1 cellular context compared by ENCODE assay signal in genomic region chr1:3323021-3323790, GRCh38.
A peak's percentile ranks its signal among the peaks of the same experiment; 100 is the strongest.
TF ChIP-seq lines count a peak whose summit lies in the region.

No MANE protein-coding gene starts in this region.

TF ChIP-seq in HepG2, 621 proteins besides CTCF, POLR2A, EP300 and RAD21 (continued from another document and continues in another):
- TF ChIP-seq HNF1A (IDR thresholded peaks at IDR 0.05; ENCODE audit: low read depth): no peak
- TF ChIP-seq HNF1A (CRISPR knock-in tag; IDR thresholded peaks at IDR 0.05; ENCODE audit: borderline replicate concordance): peak; percentile 60; the same call in 1 of the 2 replicates
- no peak for TF ChIP-seq ZNF652 (CRISPR knock-in tag; IDR thresholded peaks at IDR 0.05; ENCODE audit: borderline replicate concordance, low read depth)
- no peak for TF ChIP-seq PAWR (CRISPR knock-in tag; IDR thresholded peaks at IDR 0.05; ENCODE audit: borderline replicate concordance)
- no peak for TF ChIP-seq ZNF3 (CRISPR knock-in tag; IDR thresholded peaks at IDR 0.05)
- TF ChIP-seq PHF8 (CRISPR knock-in tag; IDR thresholded peaks at IDR 0.05): no peak
- no peak for TF ChIP-seq ZNF644 (CRISPR knock-in tag; IDR thresholded peaks at IDR 0.05; ENCODE audit: low read depth)
- TF ChIP-seq FIP1L1 (IDR thresholded peaks at IDR 0.05; ENCODE audit: borderline replicate concordance, insufficient read depth, low read depth, low read length): no peak
- TF ChIP-seq RNF219 (CRISPR knock-in tag; IDR thresholded peaks at IDR 0.05): no peak
- TF ChIP-seq HHEX (CRISPR knock-in tag; IDR thresholded peaks at IDR 0.05): no peak
- no peak for TF ChIP-seq SRSF1 (optimal IDR thresholded peaks at IDR 0.05; ENCODE audit: low read depth, low read length)
- TF ChIP-seq ZBTB1 (CRISPR knock-in tag; IDR thresholded peaks at IDR 0.05; ENCODE audit: borderline replicate concordance): no peak
- no peak for TF ChIP-seq ZNF883 (CRISPR knock-in tag; IDR thresholded peaks at IDR 0.05; ENCODE audit: not compliant biosample characterization)
- TF ChIP-seq CEBPB (IDR thresholded peaks at IDR 0.05; ENCODE audit: borderline replicate concordance, low read depth, low read length): no peak
- TF ChIP-seq ZNF256 (CRISPR knock-in tag; conservative IDR thresholded peaks at IDR 0.05): no peak
- no peak for TF ChIP-seq ISX (CRISPR knock-in tag; conservative IDR thresholded peaks at IDR 0.05)
- TF ChIP-seq ZNF781 (CRISPR knock-in tag; IDR thresholded peaks at IDR 0.05; ENCODE audit: borderline replicate concordance, not compliant biosample characterization): no peak
- no peak; the same call in 1 of the 2 replicates for TF ChIP-seq ZNF556 (CRISPR knock-in tag; IDR thresholded peaks at IDR 0.05; ENCODE audit: borderline replicate concordance)
- peak; percentile 72 for TF ChIP-seq GABPB1 (CRISPR knock-in tag; IDR thresholded peaks at IDR 0.05)
- TF ChIP-seq TMF1 (CRISPR knock-in tag; IDR thresholded peaks at IDR 0.05; ENCODE audit: low read depth): no peak
- no peak; the same call in 1 of the 2 replicates for TF ChIP-seq ZNF350 (CRISPR knock-in tag; IDR thresholded peaks at IDR 0.05; ENCODE audit: borderline replicate concordance, low read depth)
- TF ChIP-seq ZMAT5 (CRISPR knock-in tag; IDR thresholded peaks at IDR 0.05; ENCODE audit: borderline replicate concordance, low read depth): no peak
- no peak for TF ChIP-seq CSRNP2 (CRISPR knock-in tag; conservative IDR thresholded peaks at IDR 0.05; ENCODE audit: low read depth)
- TF ChIP-seq HNF4A (CRISPR knock-in tag; IDR thresholded peaks at IDR 0.05): no peak
- TF ChIP-seq ZNF788 (CRISPR knock-in tag; IDR thresholded peaks at IDR 0.05; ENCODE audit: borderline replicate concordance): no peak
- TF ChIP-seq ZBTB40 (IDR thresholded peaks at IDR 0.05): no peak
- TF ChIP-seq ZBTB40 (CRISPR knock-in tag; IDR thresholded peaks at IDR 0.05): no peak
- TF ChIP-seq ZSCAN12 (CRISPR knock-in tag; IDR thresholded peaks at IDR 0.05): 0 out of 2 replicates have a peak, but pooled peaks have one; percentile 66
- 0 out of 2 replicates have a peak, but pooled peaks have one; percentile 27 for TF ChIP-seq PITX1 (CRISPR knock-in tag; IDR thresholded peaks at IDR 0.05)
- no peak for TF ChIP-seq ZNF207 (IDR thresholded peaks at IDR 0.05; ENCODE audit: borderline replicate concordance)
- no peak for TF ChIP-seq ZNF446 (CRISPR knock-in tag; IDR thresholded peaks at IDR 0.05)
- peak; percentile 100 for TF ChIP-seq ZBTB38 (CRISPR knock-in tag; IDR thresholded peaks at IDR 0.05)
- no peak for TF ChIP-seq KMT2A (CRISPR knock-in tag; IDR thresholded peaks at IDR 0.05)
- no peak for TF ChIP-seq PHF20 (CRISPR knock-in tag; IDR thresholded peaks at IDR 0.05)
- no peak for TF ChIP-seq ZNF792 (CRISPR knock-in tag; IDR thresholded peaks at IDR 0.05)
- TF ChIP-seq MTF1 (CRISPR knock-in tag; IDR thresholded peaks at IDR 0.05): no peak
- no peak; the same call in 1 of the 2 replicates for TF ChIP-seq E2F1 (CRISPR knock-in tag; IDR thresholded peaks at IDR 0.05)
- TF ChIP-seq ZNF234 (CRISPR knock-in tag; conservative IDR thresholded peaks at IDR 0.05): no peak
- TF ChIP-seq YEATS4 (CRISPR knock-in tag; IDR thresholded peaks at IDR 0.05; ENCODE audit: borderline replicate concordance): 0 out of 2 replicates have a peak, but pooled peaks have one; percentile 4
- no peak for TF ChIP-seq TBP (CRISPR knock-in tag; IDR thresholded peaks at IDR 0.05)
- TF ChIP-seq SP2 (CRISPR knock-in tag; IDR thresholded peaks at IDR 0.05): no peak
- TF ChIP-seq ZNF20 (CRISPR knock-in tag; IDR thresholded peaks at IDR 0.05): no peak
- no peak for TF ChIP-seq ZNF496 (CRISPR knock-in tag; IDR thresholded peaks at IDR 0.05; ENCODE audit: insufficient replicate concordance)
